Comparison of ENCODE assay signal across 1 cellular context in the genomic region with DNA sequence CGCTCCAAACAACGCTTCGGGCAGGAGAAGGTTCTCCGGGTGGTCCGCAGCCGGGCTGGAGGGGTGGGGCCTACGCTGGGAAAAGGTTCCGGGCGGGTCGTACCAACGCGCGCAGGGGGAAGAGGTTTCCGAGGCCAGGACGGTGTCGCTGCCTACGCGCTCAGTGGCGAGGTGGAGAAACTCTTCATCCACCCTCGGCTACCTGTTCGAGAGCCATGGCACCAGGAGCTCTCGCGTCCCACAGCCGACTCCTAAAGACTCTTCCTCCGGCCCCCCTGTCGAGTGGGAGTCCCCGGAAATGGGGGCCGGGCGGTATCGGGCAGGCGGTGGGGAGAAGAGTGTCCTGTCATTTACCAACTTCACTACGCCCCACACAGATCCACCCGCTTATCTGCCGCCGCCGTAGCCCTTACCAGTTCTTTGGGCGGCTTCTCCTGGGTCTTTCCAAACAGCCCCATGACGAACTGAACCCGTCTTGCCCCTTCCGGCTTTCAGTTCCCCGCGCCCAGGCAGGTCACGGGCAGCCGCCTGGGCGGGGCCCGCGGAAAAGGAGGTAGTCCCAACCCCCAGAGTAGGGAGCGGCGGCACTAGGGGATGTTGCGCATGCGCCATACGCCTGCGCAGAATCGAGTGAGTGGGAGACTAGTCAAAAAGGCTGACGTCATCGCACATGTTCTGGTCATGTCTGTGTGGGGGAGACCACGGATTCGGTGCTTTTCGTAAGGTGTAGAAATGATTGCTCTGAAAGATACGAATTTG.
A peak's percentile ranks its signal among the peaks of the same experiment; 100 is the strongest.
TF ChIP-seq lines count a peak whose summit lies in the region.

A gene (minus strand): TSS at position 553 of the 759 bp plus-strand sequence. CDS start 95 bp downstream, at position 458.

TF ChIP-seq in HepG2, 621 proteins besides CTCF, POLR2A, EP300 and RAD21 (continued from another document and continues in another):
- TF ChIP-seq MAFG (CRISPR knock-in tag; IDR thresholded peaks at IDR 0.05) = no peak
- TF ChIP-seq, protein P1, sequence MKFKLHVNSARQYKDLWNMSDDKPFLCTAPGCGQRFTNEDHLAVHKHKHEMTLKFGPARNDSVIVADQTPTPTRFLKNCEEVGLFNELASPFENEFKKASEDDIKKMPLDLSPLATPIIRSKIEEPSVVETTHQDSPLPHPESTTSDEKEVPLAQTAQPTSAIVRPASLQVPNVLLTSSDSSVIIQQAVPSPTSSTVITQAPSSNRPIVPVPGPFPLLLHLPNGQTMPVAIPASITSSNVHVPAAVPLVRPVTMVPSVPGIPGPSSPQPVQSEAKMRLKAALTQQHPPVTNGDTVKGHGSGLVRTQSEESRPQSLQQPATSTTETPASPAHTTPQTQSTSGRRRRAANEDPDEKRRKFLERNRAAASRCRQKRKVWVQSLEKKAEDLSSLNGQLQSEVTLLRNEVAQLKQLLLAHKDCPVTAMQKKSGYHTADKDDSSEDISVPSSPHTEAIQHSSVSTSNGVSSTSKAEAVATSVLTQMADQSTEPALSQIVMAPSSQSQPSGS (CRISPR knock-in tag; IDR thresholded peaks at IDR 0.05) = peak; percentile 100
- TF ChIP-seq, protein P2, sequence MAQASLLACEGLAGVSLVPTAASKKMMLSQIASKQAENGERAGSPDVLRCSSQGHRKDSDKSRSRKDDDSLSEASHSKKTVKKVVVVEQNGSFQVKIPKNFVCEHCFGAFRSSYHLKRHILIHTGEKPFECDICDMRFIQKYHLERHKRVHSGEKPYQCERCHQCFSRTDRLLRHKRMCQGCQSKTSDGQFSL (CRISPR knock-in tag; IDR thresholded peaks at IDR 0.05) = peak; percentile 56; the same call in 1 of the 2 replicates
- TF ChIP-seq, protein P3, sequence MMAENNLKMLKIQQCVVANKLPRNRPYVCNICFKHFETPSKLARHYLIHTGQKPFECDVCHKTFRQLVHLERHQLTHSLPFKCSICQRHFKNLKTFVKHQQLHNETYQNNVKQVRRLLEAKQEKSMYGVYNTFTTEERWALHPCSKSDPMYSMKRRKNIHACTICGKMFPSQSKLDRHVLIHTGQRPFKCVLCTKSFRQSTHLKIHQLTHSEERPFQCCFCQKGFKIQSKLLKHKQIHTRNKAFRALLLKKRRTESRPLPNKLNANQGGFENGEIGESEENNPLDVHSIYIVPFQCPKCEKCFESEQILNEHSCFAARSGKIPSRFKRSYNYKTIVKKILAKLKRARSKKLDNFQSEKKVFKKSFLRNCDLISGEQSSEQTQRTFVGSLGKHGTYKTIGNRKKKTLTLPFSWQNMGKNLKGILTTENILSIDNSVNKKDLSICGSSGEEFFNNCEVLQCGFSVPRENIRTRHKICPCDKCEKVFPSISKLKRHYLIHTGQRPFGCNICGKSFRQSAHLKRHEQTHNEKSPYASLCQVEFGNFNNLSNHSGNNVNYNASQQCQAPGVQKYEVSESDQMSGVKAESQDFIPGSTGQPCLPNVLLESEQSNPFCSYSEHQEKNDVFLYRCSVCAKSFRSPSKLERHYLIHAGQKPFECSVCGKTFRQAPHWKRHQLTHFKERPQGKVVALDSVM (CRISPR knock-in tag; IDR thresholded peaks at IDR 0.05) = peak; percentile 64; the same call in 1 of the 2 replicates
- 0 out of 2 replicates have a peak, but pooled peaks have one; percentile 15 for TF ChIP-seq ZBTB8A (CRISPR knock-in tag; IDR thresholded peaks at IDR 0.05; ENCODE audit: borderline replicate concordance, low read depth)
- TF ChIP-seq ZFP36L1 (CRISPR knock-in tag; IDR thresholded peaks at IDR 0.05) = peak; percentile 61
- peak; percentile 79; the same call in 1 of the 2 replicates for TF ChIP-seq ZNF761 (CRISPR knock-in tag; conservative IDR thresholded peaks at IDR 0.05)
- peak; percentile 96 for TF ChIP-seq ZNF747 (CRISPR knock-in tag; IDR thresholded peaks at IDR 0.05; ENCODE audit: borderline replicate concordance)
- peak; percentile 40; the same call in 1 of the 2 replicates for TF ChIP-seq NR2F2 (IDR thresholded peaks at IDR 0.05; ENCODE audit: borderline replicate concordance, low read depth)
- TF ChIP-seq HOXA9 (CRISPR knock-in tag; IDR thresholded peaks at IDR 0.05; ENCODE audit: borderline replicate concordance) = no peak
- TF ChIP-seq KLF16 (CRISPR knock-in tag; IDR thresholded peaks at IDR 0.05) = peak in 1 of 2 experiments; percentile 26; a peak in 1 of 4 replicates
- TF ChIP-seq, protein P4, sequence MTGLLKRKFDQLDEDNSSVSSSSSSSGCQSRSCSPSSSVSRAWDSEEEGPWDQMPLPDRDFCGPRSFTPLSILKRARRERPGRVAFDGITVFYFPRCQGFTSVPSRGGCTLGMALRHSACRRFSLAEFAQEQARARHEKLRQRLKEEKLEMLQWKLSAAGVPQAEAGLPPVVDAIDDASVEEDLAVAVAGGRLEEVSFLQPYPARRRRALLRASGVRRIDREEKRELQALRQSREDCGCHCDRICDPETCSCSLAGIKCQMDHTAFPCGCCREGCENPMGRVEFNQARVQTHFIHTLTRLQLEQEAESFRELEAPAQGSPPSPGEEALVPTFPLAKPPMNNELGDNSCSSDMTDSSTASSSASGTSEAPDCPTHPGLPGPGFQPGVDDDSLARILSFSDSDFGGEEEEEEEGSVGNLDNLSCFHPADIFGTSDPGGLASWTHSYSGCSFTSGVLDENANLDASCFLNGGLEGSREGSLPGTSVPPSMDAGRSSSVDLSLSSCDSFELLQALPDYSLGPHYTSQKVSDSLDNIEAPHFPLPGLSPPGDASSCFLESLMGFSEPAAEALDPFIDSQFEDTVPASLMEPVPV (CRISPR knock-in tag; IDR thresholded peaks at IDR 0.05) = peak; percentile 82; the same call in 1 of the 2 replicates
- TF ChIP-seq EHMT2 (IDR thresholded peaks at IDR 0.05; ENCODE audit: borderline replicate concordance, low read depth, low read length) = peak; percentile 38; the same call in 1 of the 2 replicates
- TF ChIP-seq AGO2 (optimal IDR thresholded peaks at IDR 0.05; ENCODE audit: low read depth, low read length) = peak; percentile 85
- peak; percentile 73 for TF ChIP-seq ZNF3 (CRISPR knock-in tag; IDR thresholded peaks at IDR 0.05)
- peak; percentile 50; the same call in 1 of the 2 replicates for TF ChIP-seq ZNF563 (CRISPR knock-in tag; IDR thresholded peaks at IDR 0.05)
- TF ChIP-seq, protein P5, sequence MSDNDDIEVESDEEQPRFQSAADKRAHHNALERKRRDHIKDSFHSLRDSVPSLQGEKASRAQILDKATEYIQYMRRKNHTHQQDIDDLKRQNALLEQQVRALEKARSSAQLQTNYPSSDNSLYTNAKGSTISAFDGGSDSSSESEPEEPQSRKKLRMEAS (IDR thresholded peaks at IDR 0.05) = peak; percentile 98
- TF ChIP-seq ZZZ3 (CRISPR knock-in tag; IDR thresholded peaks at IDR 0.05; ENCODE audit: borderline replicate concordance) = peak; percentile 92
- TF ChIP-seq THYN1 (CRISPR knock-in tag; IDR thresholded peaks at IDR 0.05; ENCODE audit: borderline replicate concordance, low read depth) = 0 out of 2 replicates have a peak, but pooled peaks have one; percentile 50
- TF ChIP-seq, protein P6, sequence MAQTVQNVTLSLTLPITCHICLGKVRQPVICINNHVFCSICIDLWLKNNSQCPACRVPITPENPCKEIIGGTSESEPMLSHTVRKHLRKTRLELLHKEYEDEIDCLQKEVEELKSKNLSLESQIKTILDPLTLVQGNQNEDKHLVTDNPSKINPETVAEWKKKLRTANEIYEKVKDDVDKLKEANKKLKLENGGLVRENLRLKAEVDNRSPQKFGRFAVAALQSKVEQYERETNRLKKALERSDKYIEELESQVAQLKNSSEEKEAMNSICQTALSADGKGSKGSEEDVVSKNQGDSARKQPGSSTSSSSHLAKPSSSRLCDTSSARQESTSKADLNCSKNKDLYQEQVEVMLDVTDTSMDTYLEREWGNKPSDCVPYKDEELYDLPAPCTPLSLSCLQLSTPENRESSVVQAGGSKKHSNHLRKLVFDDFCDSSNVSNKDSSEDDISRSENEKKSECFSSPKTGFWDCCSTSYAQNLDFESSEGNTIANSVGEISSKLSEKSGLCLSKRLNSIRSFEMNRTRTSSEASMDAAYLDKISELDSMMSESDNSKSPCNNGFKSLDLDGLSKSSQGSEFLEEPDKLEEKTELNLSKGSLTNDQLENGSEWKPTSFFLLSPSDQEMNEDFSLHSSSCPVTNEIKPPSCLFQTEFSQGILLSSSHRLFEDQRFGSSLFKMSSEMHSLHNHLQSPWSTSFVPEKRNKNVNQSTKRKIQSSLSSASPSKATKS (CRISPR knock-in tag; IDR thresholded peaks at IDR 0.05) = peak; percentile 91
- TF ChIP-seq DMAP1 (CRISPR knock-in tag; IDR thresholded peaks at IDR 0.05) = peak; percentile 94
- peak; percentile 24; the same call in 1 of the 2 replicates for TF ChIP-seq ZBTB38 (CRISPR knock-in tag; IDR thresholded peaks at IDR 0.05)
- TF ChIP-seq TARDBP (CRISPR knock-in tag; IDR thresholded peaks at IDR 0.05) = peak; percentile 50; the same call in 1 of the 2 replicates
- TF ChIP-seq, protein P7, sequence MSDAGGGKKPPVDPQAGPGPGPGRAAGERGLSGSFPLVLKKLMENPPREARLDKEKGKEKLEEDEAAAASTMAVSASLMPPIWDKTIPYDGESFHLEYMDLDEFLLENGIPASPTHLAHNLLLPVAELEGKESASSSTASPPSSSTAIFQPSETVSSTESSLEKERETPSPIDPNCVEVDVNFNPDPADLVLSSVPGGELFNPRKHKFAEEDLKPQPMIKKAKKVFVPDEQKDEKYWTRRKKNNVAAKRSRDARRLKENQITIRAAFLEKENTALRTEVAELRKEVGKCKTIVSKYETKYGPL (CRISPR knock-in tag; IDR thresholded peaks at IDR 0.05) = no peak
- no peak; the same call in 1 of the 2 replicates for TF ChIP-seq RELA (CRISPR knock-in tag; IDR thresholded peaks at IDR 0.05)
- peak; percentile 86; the same call in 1 of the 2 replicates for TF ChIP-seq ZNF556 (CRISPR knock-in tag; IDR thresholded peaks at IDR 0.05; ENCODE audit: borderline replicate concordance)
- peak; percentile 79; the same call in 1 of the 2 replicates for TF ChIP-seq MEF2D (CRISPR knock-in tag; IDR thresholded peaks at IDR 0.05)
- TF ChIP-seq, protein P8, sequence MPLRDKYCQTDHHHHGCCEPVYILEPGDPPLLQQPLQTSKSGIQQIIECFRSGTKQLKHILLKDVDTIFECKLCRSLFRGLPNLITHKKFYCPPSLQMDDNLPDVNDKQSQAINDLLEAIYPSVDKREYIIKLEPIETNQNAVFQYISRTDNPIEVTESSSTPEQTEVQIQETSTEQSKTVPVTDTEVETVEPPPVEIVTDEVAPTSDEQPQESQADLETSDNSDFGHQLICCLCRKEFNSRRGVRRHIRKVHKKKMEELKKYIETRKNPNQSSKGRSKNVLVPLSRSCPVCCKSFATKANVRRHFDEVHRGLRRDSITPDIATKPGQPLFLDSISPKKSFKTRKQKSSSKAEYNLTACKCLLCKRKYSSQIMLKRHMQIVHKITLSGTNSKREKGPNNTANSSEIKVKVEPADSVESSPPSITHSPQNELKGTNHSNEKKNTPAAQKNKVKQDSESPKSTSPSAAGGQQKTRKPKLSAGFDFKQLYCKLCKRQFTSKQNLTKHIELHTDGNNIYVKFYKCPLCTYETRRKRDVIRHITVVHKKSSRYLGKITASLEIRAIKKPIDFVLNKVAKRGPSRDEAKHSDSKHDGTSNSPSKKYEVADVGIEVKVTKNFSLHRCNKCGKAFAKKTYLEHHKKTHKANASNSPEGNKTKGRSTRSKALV (CRISPR knock-in tag; IDR thresholded peaks at IDR 0.05) = no peak
- peak; percentile 63 for TF ChIP-seq ZFP1 (CRISPR knock-in tag; IDR thresholded peaks at IDR 0.05)
- 0 out of 2 replicates have a peak, but pooled peaks have one; percentile 4 for TF ChIP-seq TBP (CRISPR knock-in tag; IDR thresholded peaks at IDR 0.05)
- TF ChIP-seq, protein P9, sequence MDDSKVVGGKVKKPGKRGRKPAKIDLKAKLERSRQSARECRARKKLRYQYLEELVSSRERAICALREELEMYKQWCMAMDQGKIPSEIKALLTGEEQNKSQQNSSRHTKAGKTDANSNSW (CRISPR knock-in tag; IDR thresholded peaks at IDR 0.05; ENCODE audit: borderline replicate concordance) = peak; percentile 93; the same call in 1 of the 2 replicates
- TF ChIP-seq, protein P10, sequence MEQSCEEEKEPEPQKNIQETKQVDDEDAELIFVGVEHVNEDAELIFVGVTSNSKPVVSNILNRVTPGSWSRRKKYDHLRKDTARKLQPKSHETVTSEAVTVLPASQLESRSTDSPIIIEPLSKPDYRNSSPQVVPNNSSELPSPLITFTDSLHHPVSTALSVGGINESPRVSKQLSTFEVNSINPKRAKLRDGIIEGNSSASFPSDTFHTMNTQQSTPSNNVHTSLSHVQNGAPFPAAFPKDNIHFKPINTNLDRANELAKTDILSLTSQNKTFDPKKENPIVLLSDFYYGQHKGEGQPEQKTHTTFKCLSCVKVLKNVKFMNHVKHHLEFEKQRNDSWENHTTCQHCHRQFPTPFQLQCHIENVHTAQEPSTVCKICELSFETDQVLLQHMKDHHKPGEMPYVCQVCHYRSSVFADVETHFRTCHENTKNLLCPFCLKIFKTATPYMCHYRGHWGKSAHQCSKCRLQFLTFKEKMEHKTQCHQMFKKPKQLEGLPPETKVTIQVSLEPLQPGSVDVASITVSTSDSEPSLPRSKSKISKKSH (CRISPR knock-in tag; IDR thresholded peaks at IDR 0.05; ENCODE audit: borderline replicate concordance) = peak; percentile 11
- TF ChIP-seq, protein P11, sequence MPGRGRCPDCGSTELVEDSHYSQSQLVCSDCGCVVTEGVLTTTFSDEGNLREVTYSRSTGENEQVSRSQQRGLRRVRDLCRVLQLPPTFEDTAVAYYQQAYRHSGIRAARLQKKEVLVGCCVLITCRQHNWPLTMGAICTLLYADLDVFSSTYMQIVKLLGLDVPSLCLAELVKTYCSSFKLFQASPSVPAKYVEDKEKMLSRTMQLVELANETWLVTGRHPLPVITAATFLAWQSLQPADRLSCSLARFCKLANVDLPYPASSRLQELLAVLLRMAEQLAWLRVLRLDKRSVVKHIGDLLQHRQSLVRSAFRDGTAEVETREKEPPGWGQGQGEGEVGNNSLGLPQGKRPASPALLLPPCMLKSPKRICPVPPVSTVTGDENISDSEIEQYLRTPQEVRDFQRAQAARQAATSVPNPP (CRISPR knock-in tag; IDR thresholded peaks at IDR 0.05) = no peak
- TF ChIP-seq CBX2 (IDR thresholded peaks at IDR 0.05; ENCODE audit: low read depth, low read length) = no peak
- no peak for TF ChIP-seq CBX2 (CRISPR knock-in tag; IDR thresholded peaks at IDR 0.05; ENCODE audit: low read depth)
- TF ChIP-seq ZNF839 (CRISPR knock-in tag; IDR thresholded peaks at IDR 0.05; ENCODE audit: borderline replicate concordance) = no peak; the same call in 1 of the 2 replicates
- TF ChIP-seq ZNF253 (CRISPR knock-in tag; IDR thresholded peaks at IDR 0.05; ENCODE audit: borderline replicate concordance) = peak; percentile 75; the same call in 1 of the 2 replicates
- peak; percentile 50; the same call in 1 of the 2 replicates for TF ChIP-seq ZBTB7A (CRISPR knock-in tag; IDR thresholded peaks at IDR 0.05)
- TF ChIP-seq PLRG1 (conservative IDR thresholded peaks at IDR 0.05) = no peak
- TF ChIP-seq ZC3H4 (CRISPR knock-in tag; IDR thresholded peaks at IDR 0.05; ENCODE audit: borderline replicate concordance) = no peak
- TF ChIP-seq ZNF44 (CRISPR knock-in tag; IDR thresholded peaks at IDR 0.05) = peak; percentile 33; the same call in 1 of the 2 replicates
- TF ChIP-seq ZNF780A (CRISPR knock-in tag; IDR thresholded peaks at IDR 0.05) = peak; percentile 81; the same call in 1 of the 2 replicates
- no peak for TF ChIP-seq RFXANK (CRISPR knock-in tag; IDR thresholded peaks at IDR 0.05)
- TF ChIP-seq, protein P12, sequence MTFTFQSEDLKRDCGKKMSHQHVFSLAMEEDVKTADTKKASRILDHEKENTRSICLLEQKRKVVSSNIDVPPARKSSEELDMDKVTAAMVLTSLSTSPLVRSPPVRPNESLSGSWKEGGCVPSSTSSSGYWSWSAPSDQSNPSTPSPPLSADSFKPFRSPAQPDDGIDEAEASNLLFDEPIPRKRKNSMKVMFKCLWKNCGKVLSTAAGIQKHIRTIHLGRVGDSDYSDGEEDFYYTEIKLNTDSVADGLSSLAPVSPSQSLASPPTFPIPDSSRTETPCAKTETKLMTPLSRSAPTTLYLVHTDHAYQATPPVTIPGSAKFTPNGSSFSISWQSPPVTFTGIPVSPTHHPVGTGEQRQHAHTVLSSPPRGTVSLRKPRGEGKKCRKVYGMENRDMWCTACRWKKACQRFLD (CRISPR knock-in tag; IDR thresholded peaks at IDR 0.05; ENCODE audit: borderline replicate concordance) = peak; percentile 84; the same call in 1 of the 2 replicates
- peak; percentile 89 for TF ChIP-seq SAP130 (CRISPR knock-in tag; IDR thresholded peaks at IDR 0.05; ENCODE audit: low read depth)
